In genomic region chr3:133691410-133692107, GRCh38 we compare ENCODE assay signal across 24 cellular contexts. TPM values are rescaled to one million over a fixed set of nuclear protein-coding genes. Genes with fewer than 3 reads are reported as not detected.
DNase-seq lines count a peak whose midpoint lies in the region; ATAC-seq and TF ChIP-seq lines count a peak whose summit lies in the region.
"Had no signal": no experiment of that assay in that cellular context is flagged by ENCODE, and none has a peak within 500 bp of the region (broad histone marks: within the 10 kb centered on the region; RNA-seq: fewer than 3 reads in every experiment).

No MANE protein-coding gene starts in this region.

- no peaks in the 10 kb centered on the region for H3K27me3 ChIP-seq in brain microvascular endothelial cell (replicated peaks)
- no peaks in the 10 kb centered on the region for H3K27me3 ChIP-seq in heart right ventricle
- H3K27me3 ChIP-seq: hepatocyte, pancreas, sigmoid colon, tibial nerve had no signal

- TF ChIP-seq CTCF in brain microvascular endothelial cell (IDR thresholded peaks at IDR 0.05; ENCODE audit: low read depth, low read length, missing control alignments), result no peak
- TF ChIP-seq CTCF in heart right ventricle (IDR thresholded peaks at IDR 0.05), result no peak

- intact Hi-C loops in heart right ventricle (cut with DNase I), result no loop called here

- in situ Hi-C loops in brain microvascular endothelial cell (cut with HindIII; ENCODE audit: low pct_ligation_motif_present, low sequenced_read_pairs), result no loop called here

- no peak for ATAC-seq in heart right ventricle
- ATAC-seq: activated CD8-positive, alpha-beta memory T cell treated with anti-CD3 and anti-CD28 coated beads, Interleukin-2, amount 10 ng/mL, durations not matched to agents 7 days and 5 days; effector memory CD8-positive, alpha-beta T cell; pancreas; SK-N-SH treated with all-trans-retinoic acid at 6 μM for 48 hours had no signal

- WGBS in heart right ventricle, 2 donors, result 55 to 75% methylated on average over 5 of the region's 5 CpGs

- H3K36me3 ChIP-seq in brain microvascular endothelial cell (replicated peaks), result no peaks in the 10 kb centered on the region
- H3K36me3 ChIP-seq in heart right ventricle, result no peaks in the 10 kb centered on the region
- H3K36me3 ChIP-seq: pancreas, sigmoid colon, tibial nerve had no signal

- peaks cover 0 to 4% (median 0%) of the 10 kb centered on the region in 11 donors for H3K9me3 ChIP-seq in heart right ventricle
- H3K9me3 ChIP-seq: pancreas, sigmoid colon, tibial nerve had no signal

- H3K4me3 ChIP-seq in brain microvascular endothelial cell (ENCODE audit: low read depth, low read length), result no peak overlapping the region
- H3K4me3 ChIP-seq in heart right ventricle, result no peak overlapping the region
- H3K4me3 ChIP-seq: hepatocyte, pancreas, PC-9, sigmoid colon, tibial nerve had no signal

- DNase-seq in HCEC 1CT (peak; percentile 25), M059J (ENCODE audit: low read depth) (peak; percentile 55), brain microvascular endothelial cell (peak; percentile 7), kidney tubule cell (ENCODE audit: low spot score) (peak; percentile 34), NCI-H2081 (lab: John Stamatoyannopoulos, UW) (no peak), heart right ventricle (no peak), HPDE6-E6E7 (ENCODE audit: extremely low spot score) (no peak)
- DNase-seq: activated CD4-positive, CD25-positive, alpha-beta regulatory T cell treated with anti-CD3 and anti-CD28 coated beads, Interleukin-2, amount 50 U/mL, for 72 hours; activated CD8-positive, alpha-beta memory T cell treated with anti-CD3 and anti-CD28 coated beads, Interleukin-2, amount 10 ng/mL, durations not matched to agents 7 days and 5 days; activated effector memory CD4-positive, alpha-beta T cell treated with anti-CD3 and anti-CD28 coated beads, Interleukin-2, amount 50 U/mL, for 16 hours; AML-193; anterior cingulate cortex; DND-41; effector memory CD8-positive, alpha-beta T cell; kidney; NCI-H1694; NCI-H2227 treated with DMSO at 0.1 percent for 48 hours; pancreas; PC-9; sigmoid colon; stimulated activated naive B cell treated with anti-CD40 and anti-IgM and Interleukin-4, amounts not matched to agents 10 μg/mL and 1 μg/mL and 100 μg/mL, for 72 hours had no signal

- H3K4me1 ChIP-seq in heart right ventricle, result peaks cover 0 to 5% (median 0%) of the 10 kb centered on the region in 9 donors
- H3K4me1 ChIP-seq: pancreas, sigmoid colon, tibial nerve had no signal

- H3K27ac ChIP-seq in brain microvascular endothelial cell, result no peak overlapping the region
- H3K27ac ChIP-seq in heart right ventricle, result no peak overlapping the region
- H3K27ac ChIP-seq: hepatocyte, pancreas, PC-9, sigmoid colon, tibial nerve had no signal

RNA-seq across cellular contexts. Expression of gene TOPBP1, which starts 29.8 kb away (rescaled TPM):
- 53.5 and 56.8 TPM in 2 replicates for total RNA-seq in M059J (2014; rRNA removed; shearing (Covaris generic))
- 10 to 100 TPM in 9 of 10 donors, 1 to 10 TPM in 1; 7.3 to 11.8 (median 11.3) TPM for total RNA-seq in heart right ventricle
- polyA plus RNA-seq in heart right ventricle, result 1 to 10 TPM; 5.7 to 7.3 TPM

RNA-seq across cellular contexts. Expression of gene TF, which starts 54.6 kb away (rescaled TPM):
- total RNA-seq in M059J (2014; rRNA removed; shearing (Covaris generic)), result not detected in 2 replicates
- total RNA-seq in heart right ventricle, result 1 to 10 TPM in 8 of 10 donors, under 1 TPM in 2; 0.24 to 8.5 (median 3.5) TPM
- polyA plus RNA-seq in heart right ventricle, result 10 to 100 TPM in 1 of 2 donors, 1 to 10 TPM in 1; 2.6 to 11.6 TPM

Comparison
In these comparisons a context has a peak if more than half of its experiments do, and no peak if none do; other contexts are left out.
1. DNase-seq: peak in HCEC 1CT (single experiment), M059J (single experiment), brain microvascular endothelial cell (single experiment) and kidney tubule cell (single experiment); none in NCI-H2081 (0 of 2), heart right ventricle (0 of 2) and HPDE6-E6E7 (single experiment).